Comparison of ENCODE assay signal across 11 cellular contexts in genomic region chr13:46149272-46150133, GRCh38. TPM values are rescaled to one million over a fixed set of nuclear protein-coding genes. Genes with fewer than 3 reads are reported as not detected.
DNase-seq lines count a peak whose midpoint lies in the region; ATAC-seq and TF ChIP-seq lines count a peak whose summit lies in the region.
"Had no signal": no experiment of that assay in that cellular context is flagged by ENCODE, and none has a peak within 500 bp of the region (broad histone marks: within the 10 kb centered on the region; RNA-seq: fewer than 3 reads in every experiment).

No MANE protein-coding gene starts in this region.

- H3K27ac ChIP-seq in RWPE2 (ENCODE audit: poor library complexity, severe bottlenecking) (no peak overlapping the region), suprapubic skin (no peak overlapping the region)
- H3K27ac ChIP-seq: heart left ventricle, Peyer's patch had no signal

- ATAC-seq in RWPE2 (ENCODE audit: low read depth), result peak; percentile 21; the same call in 1 of the 3 replicates
- ATAC-seq in central memory CD8-positive, alpha-beta T cell (replicated peaks; ENCODE audit: extremely low read depth, poor library complexity, severe bottlenecking), result no peak
- ATAC-seq in stimulated activated memory B cell treated with anti-CD40 and anti-IgM and Interleukin-4, amounts not matched to agents 10 μg/mL and 1 μg/mL and 100 μg/mL, for 72 hours, result peak; percentile 67

- H3K27ac Mint-ChIP-seq in activated T-cell treated with anti-CD3 and anti-CD28 coated beads, Interleukin-2, amount 50 U/mL, for 24 hours, result peak overlapping the region; percentile 92
- peak overlapping the region; percentile 52 for H3K27ac Mint-ChIP-seq in central memory CD8-positive, alpha-beta T cell (ENCODE audit: low read depth)
- peak overlapping the region; percentile 48 for H3K27ac Mint-ChIP-seq in stimulated activated memory B cell treated with anti-CD40 and anti-IgM and Interleukin-4, amounts not matched to agents 10 μg/mL and 1 μg/mL and 100 μg/mL, for 72 hours

- peaks cover 95% of the 10 kb centered on the region for H3K36me3 Mint-ChIP-seq in activated T-cell treated with anti-CD3 and anti-CD28 coated beads, Interleukin-2, amount 50 U/mL, for 24 hours (ENCODE audit: low read depth)
- peaks cover 86% of the 10 kb centered on the region for H3K36me3 Mint-ChIP-seq in central memory CD8-positive, alpha-beta T cell (ENCODE audit: insufficient read depth)
- H3K36me3 Mint-ChIP-seq in stimulated activated memory B cell treated with anti-CD40 and anti-IgM and Interleukin-4, amounts not matched to agents 10 μg/mL and 1 μg/mL and 100 μg/mL, for 72 hours, result peaks cover 73% of the 10 kb centered on the region

- TF ChIP-seq POLR2A in suprapubic skin (IDR thresholded peaks at IDR 0.05), result no peak

- H3K36me3 ChIP-seq in RWPE2 (ENCODE audit: low read depth), result no peaks in the 10 kb centered on the region; the same call in 1 of the 2 replicates
- no peaks in the 10 kb centered on the region for H3K36me3 ChIP-seq in suprapubic skin

- H3K27me3 ChIP-seq in RWPE2 (ENCODE audit: insufficient read depth, poor library complexity, severe bottlenecking) (no peaks in the 10 kb centered on the region), suprapubic skin (no peaks in the 10 kb centered on the region)
- H3K27me3 ChIP-seq: Peyer's patch had no signal

- H3K9me3 ChIP-seq in RWPE2 (ENCODE audit: severe bottlenecking), result no peaks in the 10 kb centered on the region
- H3K9me3 ChIP-seq in suprapubic skin, result no peaks in the 10 kb centered on the region
- H3K9me3 ChIP-seq: heart left ventricle, Peyer's patch had no signal

- H3K4me3 Mint-ChIP-seq in activated T-cell treated with anti-CD3 and anti-CD28 coated beads, Interleukin-2, amount 50 U/mL, for 24 hours, result peak overlapping the region; percentile 6
- H3K4me3 Mint-ChIP-seq in central memory CD8-positive, alpha-beta T cell, result no peak overlapping the region
- H3K4me3 Mint-ChIP-seq in stimulated activated memory B cell treated with anti-CD40 and anti-IgM and Interleukin-4, amounts not matched to agents 10 μg/mL and 1 μg/mL and 100 μg/mL, for 72 hours, result no peak overlapping the region

- 50% methylated on average over 7 of the region's 7 CpGs for WGBS in suprapubic skin

- no peaks in the 10 kb centered on the region for H3K27me3 Mint-ChIP-seq in activated T-cell treated with anti-CD3 and anti-CD28 coated beads, Interleukin-2, amount 50 U/mL, for 24 hours
- H3K27me3 Mint-ChIP-seq in central memory CD8-positive, alpha-beta T cell, result no peaks in the 10 kb centered on the region
- H3K27me3 Mint-ChIP-seq in stimulated activated memory B cell treated with anti-CD40 and anti-IgM and Interleukin-4, amounts not matched to agents 10 μg/mL and 1 μg/mL and 100 μg/mL, for 72 hours, result no peaks in the 10 kb centered on the region

- H3K4me3 ChIP-seq in RWPE2 (ENCODE audit: severe bottlenecking), result no peak overlapping the region
- no peak overlapping the region for H3K4me3 ChIP-seq in suprapubic skin
- H3K4me3 ChIP-seq: heart left ventricle, Peyer's patch had no signal

- H3K4me1 ChIP-seq in RWPE2 (ENCODE audit: insufficient read depth, poor library complexity, severe bottlenecking) (no peaks in the 10 kb centered on the region), suprapubic skin (no peaks in the 10 kb centered on the region)
- H3K4me1 ChIP-seq: heart left ventricle, Peyer's patch had no signal

- H3K9me3 Mint-ChIP-seq in activated T-cell treated with anti-CD3 and anti-CD28 coated beads, Interleukin-2, amount 50 U/mL, for 24 hours, result no peaks in the 10 kb centered on the region
- H3K9me3 Mint-ChIP-seq in central memory CD8-positive, alpha-beta T cell, result no peaks in the 10 kb centered on the region
- no peaks in the 10 kb centered on the region for H3K9me3 Mint-ChIP-seq in stimulated activated memory B cell treated with anti-CD40 and anti-IgM and Interleukin-4, amounts not matched to agents 10 μg/mL and 1 μg/mL and 100 μg/mL, for 72 hours

- no peak for DNase-seq in activated T-cell treated with anti-CD3 and anti-CD28 coated beads, Interleukin-2, amount 50 U/mL, for 24 hours
- no peak for DNase-seq in activated T-cell treated with anti-CD3 and anti-CD28 coated beads, Interleukin-2, amount 50 U/mL, for 48 hours
- DNase-seq in RWPE2 (ENCODE audit: low spot score) (no peak), NCI-H510A (lab: John Stamatoyannopoulos, UW) (no peak), activated gamma-delta T cell treated with Interleukin-2 at 50 U/mL for 16 hours (no peak), suprapubic skin (ENCODE audit: low spot score in 2 of 2) (no peak)
- no peak for DNase-seq in central memory CD8-positive, alpha-beta T cell (ENCODE audit: low spot score in 2 of 2)
- DNase-seq: heart left ventricle, Peyer's patch had no signal

- TF ChIP-seq CTCF in RWPE2 (IDR thresholded peaks at IDR 0.05; ENCODE audit: poor library complexity, severe bottlenecking) (no peak), suprapubic skin (IDR thresholded peaks at IDR 0.05) (no peak)

- TF ChIP-seq EP300 in suprapubic skin (IDR thresholded peaks at IDR 0.05), result no peak

- H3K4me1 Mint-ChIP-seq in activated T-cell treated with anti-CD3 and anti-CD28 coated beads, Interleukin-2, amount 50 U/mL, for 24 hours (ENCODE audit: low read depth), result peaks cover 60% of the 10 kb centered on the region
- peaks cover 46% of the 10 kb centered on the region for H3K4me1 Mint-ChIP-seq in central memory CD8-positive, alpha-beta T cell
- peaks cover 37% of the 10 kb centered on the region for H3K4me1 Mint-ChIP-seq in stimulated activated memory B cell treated with anti-CD40 and anti-IgM and Interleukin-4, amounts not matched to agents 10 μg/mL and 1 μg/mL and 100 μg/mL, for 72 hours

RNA-seq across cellular contexts. Expression of gene LCP1, which starts 32.5 kb away (rescaled TPM):
- 10 to 100 TPM; 16.1 to 50.2 (median 27.4) TPM for total RNA-seq in suprapubic skin

RNA-seq across cellular contexts. Expression of gene CPB2, which starts 44.7 kb away (rescaled TPM):
- total RNA-seq in suprapubic skin, result 1 to 10 TPM in 1 of 4 donors, under 1 TPM in 1, not detected in 2; 0.38 to 1.1 TPM
- total RNA-seq: chondrocyte, heart left ventricle, Peyer's patch had no signal
